ENCODE assay signal across 27 cellular contexts in the genomic region with DNA sequence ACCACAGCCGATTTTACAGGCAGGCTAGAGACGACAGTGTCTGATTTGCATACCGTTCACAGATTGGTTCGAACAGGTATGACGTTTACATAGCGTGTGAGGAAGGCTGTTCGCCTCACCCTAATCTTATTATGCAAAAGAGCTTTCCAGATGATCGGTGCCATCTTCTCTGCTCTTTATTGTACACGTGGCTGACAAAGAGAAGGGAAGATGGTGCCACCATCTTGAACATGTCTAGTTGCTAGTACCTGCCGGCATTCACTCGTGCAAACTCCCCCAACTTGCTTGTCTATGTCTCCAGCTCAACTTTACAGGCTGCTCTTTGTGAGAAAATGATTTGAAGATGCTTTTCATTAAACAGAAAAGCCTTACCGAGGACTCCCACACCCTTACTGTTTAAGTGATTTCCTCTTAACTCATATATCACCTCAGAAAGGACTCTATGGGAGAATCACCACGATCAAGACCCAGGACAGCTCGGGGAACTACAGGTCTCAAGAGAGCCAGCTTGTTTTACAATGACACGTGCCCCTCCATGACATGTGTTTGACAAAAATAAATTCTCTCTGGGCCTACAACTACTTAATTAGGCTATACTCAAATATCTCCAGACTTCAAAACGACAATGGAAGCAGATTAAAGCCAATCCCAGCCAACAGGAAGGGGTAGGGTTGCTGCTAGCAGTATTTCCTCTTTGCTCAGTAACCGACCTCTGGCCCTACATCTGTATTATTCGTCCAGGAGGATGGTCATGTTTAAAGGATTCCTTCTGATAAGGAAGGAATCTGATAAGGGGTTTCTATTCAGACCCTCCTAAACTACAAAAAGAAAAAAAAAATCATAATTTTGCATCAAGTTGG.
DNase-seq lines count a peak whose midpoint lies in the region; ATAC-seq and TF ChIP-seq lines count a peak whose summit lies in the region.
"Had no signal": no experiment of that assay in that cellular context is flagged by ENCODE, and none has a peak within 500 bp of the region (broad histone marks: within the 10 kb centered on the region; RNA-seq: fewer than 3 reads in every experiment).

No MANE protein-coding gene starts in this region.

- no peak overlapping the region for H3K4me3 Mint-ChIP-seq in endothelial cell (ENCODE audit: unreplicated experiment)
- H3K4me3 Mint-ChIP-seq in stimulated activated effector memory CD8-positive, alpha-beta T cell treated with anti-CD3 and anti-CD28 coated beads, Interleukin-12 subunit alpha, Interleukin-12 subunit beta, amount 100 ng/mL, for 72 hours = no peak overlapping the region
- H3K4me3 Mint-ChIP-seq: activated naive CD4-positive, alpha-beta T cell treated with anti-CD3 and anti-CD28 coated beads, Interleukin-2, amount 50 U/mL, for 24 hours; B cell; T-cell had no signal

- no peaks in the 10 kb centered on the region for H3K36me3 Mint-ChIP-seq in endothelial cell (ENCODE audit: low read depth, unreplicated experiment)
- H3K36me3 Mint-ChIP-seq in stimulated activated effector memory CD8-positive, alpha-beta T cell treated with anti-CD3 and anti-CD28 coated beads, Interleukin-12 subunit alpha, Interleukin-12 subunit beta, amount 100 ng/mL, for 72 hours = no peaks in the 10 kb centered on the region
- H3K36me3 Mint-ChIP-seq: activated naive CD4-positive, alpha-beta T cell treated with anti-CD3 and anti-CD28 coated beads, Interleukin-2, amount 50 U/mL, for 24 hours; T-cell had no signal

- DNase-seq in DMS153 (lab: John Stamatoyannopoulos, UW) (peak; percentile 52), DMS153 treated with DMSO at 0.1 percent for 48 hours (lab: John Stamatoyannopoulos, UW; ENCODE audit: unreplicated experiment) (no peak), H4 (ENCODE audit: low spot score) (peak; percentile 94), NCI-H2227 treated with DMSO at 0.1 percent for 48 hours (lab: John Stamatoyannopoulos, UW) (peak; percentile 55), inferior parietal cortex (ENCODE audit: extremely low spot score) (peak; percentile 32), endothelial cell (ENCODE audit: low spot score) (no peak)
- DNase-seq in stimulated activated effector memory CD8-positive, alpha-beta T cell treated with anti-CD3 and anti-CD28 coated beads, Interleukin-12 subunit alpha, Interleukin-12 subunit beta, amount 100 ng/mL, for 72 hours (ENCODE audit: low spot score in 2 of 2) = no peak
- DNase-seq: 8988T; activated CD4-positive, alpha-beta T cell treated with anti-CD3 and anti-CD28 coated beads, Interleukin-2, amount 50 U/mL, for 48 hours; activated CD8-positive, alpha-beta memory T cell treated with anti-CD3 and anti-CD28 coated beads, Interleukin-2, amount 50 U/mL, for 4 hours; amygdala; KBM-7; mesendoderm; MV-4-11; NCI-H187; NCI-H226; right lobe of liver; stimulated activated CD4-positive, alpha-beta T cell treated with anti-CD3 and anti-CD28 coated beads, Interleukin-12 subunit alpha, Interleukin-12 subunit beta, amount 100 ng/mL, for 4 hours; stimulated activated CD4-positive, alpha-beta T cell treated with anti-CD3 and anti-CD28 coated beads, Interleukin-4, amount 100 ng/mL, for 1 hour; substantia nigra; T-cell; upper lobe of left lung had no signal

- H3K4me1 Mint-ChIP-seq in endothelial cell (ENCODE audit: unreplicated experiment) = no peaks in the 10 kb centered on the region
- H3K4me1 Mint-ChIP-seq in stimulated activated effector memory CD8-positive, alpha-beta T cell treated with anti-CD3 and anti-CD28 coated beads, Interleukin-12 subunit alpha, Interleukin-12 subunit beta, amount 100 ng/mL, for 72 hours = no peaks in the 10 kb centered on the region
- H3K4me1 Mint-ChIP-seq: activated naive CD4-positive, alpha-beta T cell treated with anti-CD3 and anti-CD28 coated beads, Interleukin-2, amount 50 U/mL, for 24 hours; B cell; T-cell had no signal

- H3K9me3 Mint-ChIP-seq in endothelial cell (ENCODE audit: unreplicated experiment) = peaks cover 13% of the 10 kb centered on the region
- H3K9me3 Mint-ChIP-seq in stimulated activated effector memory CD8-positive, alpha-beta T cell treated with anti-CD3 and anti-CD28 coated beads, Interleukin-12 subunit alpha, Interleukin-12 subunit beta, amount 100 ng/mL, for 72 hours = peaks cover 18% of the 10 kb centered on the region

- H3K27ac Mint-ChIP-seq in endothelial cell (ENCODE audit: unreplicated experiment) = no peak overlapping the region
- H3K27ac Mint-ChIP-seq in stimulated activated effector memory CD8-positive, alpha-beta T cell treated with anti-CD3 and anti-CD28 coated beads, Interleukin-12 subunit alpha, Interleukin-12 subunit beta, amount 100 ng/mL, for 72 hours = no peak overlapping the region
- H3K27ac Mint-ChIP-seq: activated naive CD4-positive, alpha-beta T cell treated with anti-CD3 and anti-CD28 coated beads, Interleukin-2, amount 50 U/mL, for 24 hours; B cell; T-cell had no signal

- no peak for TF ChIP-seq CTCF in endothelial cell (IDR thresholded peaks at IDR 0.05; ENCODE audit: unreplicated experiment)

- no peak for ATAC-seq in activated CD4-positive, CD25-positive, alpha-beta regulatory T cell treated with anti-CD3 and anti-CD28 coated beads, Interleukin-2, amount 50 U/mL, for 24 hours
- no peak for ATAC-seq in stimulated activated effector memory CD8-positive, alpha-beta T cell treated with anti-CD3 and anti-CD28 coated beads, Interleukin-12 subunit alpha, Interleukin-12 subunit beta, amount 100 ng/mL, for 72 hours
- ATAC-seq: HCT116, left lobe of liver, right lobe of liver, T-cell had no signal

- H3K27me3 Mint-ChIP-seq in endothelial cell (ENCODE audit: unreplicated experiment) = peaks cover 4% of the 10 kb centered on the region
- H3K27me3 Mint-ChIP-seq: activated naive CD4-positive, alpha-beta T cell treated with anti-CD3 and anti-CD28 coated beads, Interleukin-2, amount 50 U/mL, for 24 hours; B cell; T-cell had no signal

Comparison
In these comparisons a context has a peak if more than half of its experiments do, and no peak if none do; other contexts are left out.
1. DNase-seq: peak in DMS153 (single experiment), H4 (single experiment), NCI-H2227 treated with DMSO at 0.1 percent for 48 hours (single experiment) and inferior parietal cortex (single experiment); none in DMS153 treated with DMSO at 0.1 percent for 48 hours (single experiment), endothelial cell (single experiment) and stimulated activated effector memory CD8-positive, alpha-beta T cell treated with anti-CD3 and anti-CD28 coated beads, Interleukin-12 subunit alpha, Interleukin-12 subunit beta, amount 100 ng/mL, for 72 hours (0 of 2).